29 cellular contexts compared by ENCODE assay signal in genomic region chr2:170975943-170976270, GRCh38.
"Had no signal": no experiment of that assay in that cellular context is flagged by ENCODE, and none has a peak within 500 bp of the region (broad histone marks: within the 10 kb centered on the region; RNA-seq: fewer than 3 reads in every experiment).

No MANE protein-coding gene starts in this region.

- H3K9me3 ChIP-seq: ascending aorta, breast epithelium had no signal

- H3K27me3 ChIP-seq: ascending aorta, breast epithelium, cardiac muscle cell, dorsolateral prefrontal cortex had no signal

- DNase-seq: activated CD4-positive, alpha-beta memory T cell treated with anti-CD3 and anti-CD28 coated beads, Interleukin-2, amount 10 ng/mL, durations not matched to agents 7 days and 5 days; activated CD4-positive, alpha-beta T cell treated with anti-CD3 and anti-CD28 coated beads for 1 hour; activated CD4-positive, alpha-beta T cell treated with anti-CD3 and anti-CD28 coated beads for 4 hours; activated CD4-positive, alpha-beta T cell treated with anti-CD3 and anti-CD28 coated beads, Interleukin-2, amount 10 ng/mL, durations not matched to agents 7 days and 5 days; activated CD4-positive, alpha-beta T cell treated with anti-CD3 and anti-CD28 coated beads, Interleukin-2, amount 50 U/mL, for 4 hours; activated CD8-positive, alpha-beta memory T cell treated with anti-CD3 and anti-CD28 coated beads, Interleukin-2, amount 50 U/mL, for 48 hours; activated gamma-delta T cell; activated naive CD4-positive, alpha-beta T cell; activated naive CD4-positive, alpha-beta T cell treated with anti-CD3 and anti-CD28 coated beads, Interleukin-2, amount 10 ng/mL, durations not matched to agents 7 days and 5 days; activated naive CD8-positive, alpha-beta T cell treated with anti-CD3 and anti-CD28 coated beads, Interleukin-2, amount 10 ng/mL, durations not matched to agents 7 days and 5 days; activated T-cell treated with anti-CD3 and anti-CD28 coated beads for 4 hours; activated T-cell treated with anti-CD3 and anti-CD28 coated beads, Interleukin-2, amount 50 U/mL, for 24 hours; activated T-cell treated with anti-CD3 and anti-CD28 coated beads, Interleukin-2, amount 50 U/mL, for 72 hours; dorsolateral prefrontal cortex; effector memory CD4-positive, alpha-beta T cell; endodermal cell; foreskin fibroblast; head of caudate nucleus; T-helper 2 cell had no signal

- H3K4me3 ChIP-seq: ascending aorta, breast epithelium, cardiac muscle cell, coronary artery, dorsolateral prefrontal cortex had no signal

- H3K27ac ChIP-seq: ascending aorta, breast epithelium, cardiac muscle cell, coronary artery, dorsolateral prefrontal cortex had no signal

- H3K27ac Mint-ChIP-seq: activated CD4-positive, alpha-beta memory T cell treated with anti-CD3 and anti-CD28 coated beads, Interleukin-2, amount 10 ng/mL, durations not matched to agents 7 days and 5 days; activated CD4-positive, alpha-beta T cell treated with anti-CD3 and anti-CD28 coated beads, Interleukin-2, amount 10 ng/mL, durations not matched to agents 7 days and 5 days; activated naive CD4-positive, alpha-beta T cell treated with anti-CD3 and anti-CD28 coated beads, Interleukin-2, amount 10 ng/mL, durations not matched to agents 7 days and 5 days; activated naive CD8-positive, alpha-beta T cell treated with anti-CD3 and anti-CD28 coated beads, Interleukin-2, amount 10 ng/mL, durations not matched to agents 7 days and 5 days; activated T-cell treated with anti-CD3 and anti-CD28 coated beads, Interleukin-2, amount 50 U/mL, for 72 hours; brain; dendritic cell treated with granulocyte-macrophage colony-stimulating factor and Interleukin-4, amounts not matched to agents 40 ng/mL and 50 ng/mL, for 4 days; endodermal cell had no signal

- ATAC-seq: activated naive CD4-positive, alpha-beta T cell treated with anti-CD3 and anti-CD28 coated beads, Interleukin-2, amount 50 U/mL, for 72 hours; activated T-cell treated with anti-CD3 and anti-CD28 coated beads, Interleukin-2, amount 50 U/mL, for 72 hours; esophagus mucosa had no signal

- FAIRE-seq: frontal cortex had no signal

- H3K36me3 Mint-ChIP-seq: activated naive CD4-positive, alpha-beta T cell treated with anti-CD3 and anti-CD28 coated beads, Interleukin-2, amount 10 ng/mL, durations not matched to agents 7 days and 5 days; activated naive CD8-positive, alpha-beta T cell treated with anti-CD3 and anti-CD28 coated beads, Interleukin-2, amount 10 ng/mL, durations not matched to agents 7 days and 5 days; brain had no signal

- H3K9me3 Mint-ChIP-seq: activated CD4-positive, alpha-beta memory T cell treated with anti-CD3 and anti-CD28 coated beads, Interleukin-2, amount 10 ng/mL, durations not matched to agents 7 days and 5 days; activated CD4-positive, alpha-beta T cell treated with anti-CD3 and anti-CD28 coated beads, Interleukin-2, amount 10 ng/mL, durations not matched to agents 7 days and 5 days; activated naive CD4-positive, alpha-beta T cell treated with anti-CD3 and anti-CD28 coated beads, Interleukin-2, amount 10 ng/mL, durations not matched to agents 7 days and 5 days; activated naive CD4-positive, alpha-beta T cell treated with anti-CD3 and anti-CD28 coated beads, Interleukin-2, amount 50 U/mL, for 72 hours; activated naive CD8-positive, alpha-beta T cell treated with anti-CD3 and anti-CD28 coated beads, Interleukin-2, amount 10 ng/mL, durations not matched to agents 7 days and 5 days; activated T-cell treated with anti-CD3 and anti-CD28 coated beads, Interleukin-2, amount 50 U/mL, for 24 hours; activated T-cell treated with anti-CD3 and anti-CD28 coated beads, Interleukin-2, amount 50 U/mL, for 72 hours; brain; central memory CD8-positive, alpha-beta T cell; dendritic cell treated with granulocyte-macrophage colony-stimulating factor and Interleukin-4, amounts not matched to agents 40 ng/mL and 50 ng/mL, for 4 days; endodermal cell had no signal

- H3K36me3 ChIP-seq: ascending aorta, breast epithelium, cardiac muscle cell had no signal

- H3K4me3 Mint-ChIP-seq: activated CD4-positive, alpha-beta memory T cell treated with anti-CD3 and anti-CD28 coated beads, Interleukin-2, amount 10 ng/mL, durations not matched to agents 7 days and 5 days; activated CD4-positive, alpha-beta T cell treated with anti-CD3 and anti-CD28 coated beads, Interleukin-2, amount 10 ng/mL, durations not matched to agents 7 days and 5 days; activated naive CD4-positive, alpha-beta T cell treated with anti-CD3 and anti-CD28 coated beads, Interleukin-2, amount 10 ng/mL, durations not matched to agents 7 days and 5 days; activated naive CD8-positive, alpha-beta T cell treated with anti-CD3 and anti-CD28 coated beads, Interleukin-2, amount 10 ng/mL, durations not matched to agents 7 days and 5 days; activated T-cell treated with anti-CD3 and anti-CD28 coated beads, Interleukin-2, amount 50 U/mL, for 24 hours; activated T-cell treated with anti-CD3 and anti-CD28 coated beads, Interleukin-2, amount 50 U/mL, for 72 hours; brain; central memory CD8-positive, alpha-beta T cell; dendritic cell treated with granulocyte-macrophage colony-stimulating factor and Interleukin-4, amounts not matched to agents 40 ng/mL and 50 ng/mL, for 4 days; endodermal cell had no signal

- H3K27me3 Mint-ChIP-seq: brain had no signal
